In the genomic region with DNA sequence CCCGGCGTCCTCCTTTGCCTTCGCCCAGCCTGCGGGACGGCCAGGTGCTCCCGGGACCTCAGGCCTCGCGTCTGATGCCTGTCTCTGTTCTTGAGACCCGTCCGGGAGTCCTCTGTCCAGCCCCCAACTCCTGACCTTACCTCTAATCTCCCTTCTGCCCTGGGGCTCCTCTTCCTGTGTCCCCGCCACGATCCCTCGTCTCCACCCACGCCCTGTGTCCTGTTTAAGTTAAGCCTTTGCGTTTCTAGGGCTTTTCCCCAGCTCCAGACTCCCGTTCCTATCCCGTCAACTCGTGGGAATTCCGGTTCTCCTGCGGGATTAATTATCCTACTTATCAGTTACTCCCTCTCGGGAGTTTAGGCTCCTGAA, we compare ENCODE assay signal across 8 cellular contexts. TPM values are rescaled to one million over a fixed set of nuclear protein-coding genes. Genes with fewer than 3 reads are reported as not detected.
DNase-seq lines count a peak whose midpoint lies in the region; ATAC-seq and TF ChIP-seq lines count a peak whose summit lies in the region.

No MANE protein-coding gene starts in this region.

- H3K4me3 Mint-ChIP-seq in CD4-positive, alpha-beta memory T cell, result peak overlapping the region; percentile 91 to 100 (median 96)
- H3K4me3 Mint-ChIP-seq in natural killer cell treated with Interleukin-12 subunit alpha and Interleukin-12 subunit beta and Interleukin-15 and Interleukin-18, amount 100 ng/mL, for 72 hours, result peak overlapping the region; percentile 100

- H3K4me1 ChIP-seq in CD4-positive, alpha-beta memory T cell (ENCODE audit: insufficient read depth, low read length), result peaks cover 46% of the 10 kb centered on the region

- CTCF ChIA-PET in CD4-positive, alpha-beta memory T cell (lab: Charles Lee; ENCODE audit: partially characterized antibody), result interaction anchor here (1.1 to 1.5 kb wide), 2 partner anchors 14 to 28 kb away, joined by 3 to 4 read pairs; a partner anchor contains a TSS

- H3K27me3 Mint-ChIP-seq in CD4-positive, alpha-beta memory T cell, result peaks cover 0 to 3% of the 10 kb centered on the region in 2 donors
- no peaks in the 10 kb centered on the region for H3K27me3 Mint-ChIP-seq in natural killer cell treated with Interleukin-12 subunit alpha and Interleukin-12 subunit beta and Interleukin-15 and Interleukin-18, amount 100 ng/mL, for 72 hours

- H3K36me3 ChIP-seq in CD4-positive, alpha-beta memory T cell (ENCODE audit: insufficient read depth, low read length), result peaks cover 44% of the 10 kb centered on the region

- POLR2A ChIA-PET in CD4-positive, alpha-beta memory T cell (lab: Charles Lee; ENCODE audit: partially characterized antibody), result interaction anchor here (1.1 to 6.4 kb wide), 4 partner anchors 12 to 1205 kb away, joined by 3 to 142 read pairs (median 6); a partner anchor contains a TSS

- H3K27ac Mint-ChIP-seq in CD4-positive, alpha-beta memory T cell, result peak overlapping the region; percentile 96 to 100 (median 99)
- peak overlapping the region; percentile 96 to 97 for H3K27ac Mint-ChIP-seq in natural killer cell treated with Interleukin-12 subunit alpha and Interleukin-12 subunit beta and Interleukin-15 and Interleukin-18, amount 100 ng/mL, for 72 hours

- H3K9me3 Mint-ChIP-seq in CD4-positive, alpha-beta memory T cell, result peaks cover 0 to 9% (median 0%) of the 10 kb centered on the region in 8 donors
- no peaks in the 10 kb centered on the region for H3K9me3 Mint-ChIP-seq in natural killer cell treated with Interleukin-12 subunit alpha and Interleukin-12 subunit beta and Interleukin-15 and Interleukin-18, amount 100 ng/mL, for 72 hours

- H3K27me3 ChIP-seq in CD4-positive, alpha-beta memory T cell (ENCODE audit: insufficient read depth, low read length), result no peaks in the 10 kb centered on the region

- H3K4me1 Mint-ChIP-seq in CD4-positive, alpha-beta memory T cell, result peaks cover 25 to 69% (median 41%) of the 10 kb centered on the region in 4 donors
- H3K4me1 Mint-ChIP-seq in natural killer cell treated with Interleukin-12 subunit alpha and Interleukin-12 subunit beta and Interleukin-15 and Interleukin-18, amount 100 ng/mL, for 72 hours (ENCODE audit: low read depth in 2 of 2), result peaks cover 49 to 52% of the 10 kb centered on the region in 2 donors

- peak in 1 of 2 donors; percentile 3 for ATAC-seq in natural killer cell treated with Interleukin-12 subunit alpha and Interleukin-12 subunit beta and Interleukin-15 and Interleukin-18, amount 100 ng/mL, for 72 hours
- no peak for ATAC-seq in HG03354 (IDR thresholded peaks at IDR 0.05; ENCODE audit: poor library complexity, severe bottlenecking, unreplicated experiment)
- no peak for ATAC-seq in GM19397 (IDR thresholded peaks at IDR 0.05; ENCODE audit: unreplicated experiment)

- H3K36me3 Mint-ChIP-seq in CD4-positive, alpha-beta memory T cell, result peaks cover 31 to 71% of the 10 kb centered on the region in 2 donors
- peaks cover 27% of the 10 kb centered on the region for H3K36me3 Mint-ChIP-seq in natural killer cell treated with Interleukin-12 subunit alpha and Interleukin-12 subunit beta and Interleukin-15 and Interleukin-18, amount 100 ng/mL, for 72 hours

- no peak for TF ChIP-seq CTCF in coronary artery (IDR thresholded peaks at IDR 0.05)

- H3K27ac ChIP-seq in CD4-positive, alpha-beta memory T cell (ENCODE audit: low read depth, low read length), result peak overlapping the region; percentile 93
- peak overlapping the region; percentile 93 to 99 for H3K27ac ChIP-seq in coronary artery

- intact Hi-C loops in CD4-positive, alpha-beta memory T cell (cut with micrococcal nuclease), result loop anchor here (1.0 to 10.0 kb wide), 5 partner anchors 14 to 1205 kb away; a partner anchor contains a TSS

- H3K9me3 ChIP-seq in CD4-positive, alpha-beta memory T cell (ENCODE audit: control insufficient read depth in 1 of 2, low read length in 2 of 2), result no peaks in the 10 kb centered on the region

- H3K4me3 ChIP-seq in CD4-positive, alpha-beta memory T cell (ENCODE audit: low read length in 2 of 2), result peak overlapping the region; percentile 75 to 98
- peak overlapping the region; percentile 98 for H3K4me3 ChIP-seq in Jurkat, Clone E6-1 (ENCODE audit: low read length)
- H3K4me3 ChIP-seq in coronary artery, result peak overlapping the region; percentile 97

- DNase-seq in CD4-positive, alpha-beta memory T cell, result peak in 1 of 5 donors; percentile 53
- DNase-seq in Jurkat, Clone E6-1 (ENCODE audit: low read depth, low spot score), result no peak
- DNase-seq in coronary artery (ENCODE audit: low spot score), result peak; percentile 76
- no peak for DNase-seq in natural killer cell treated with Interleukin-12 subunit alpha and Interleukin-12 subunit beta and Interleukin-15 and Interleukin-18, amount 100 ng/mL, for 72 hours (ENCODE audit: low spot score)
- DNase-seq in NCI-H510A treated with DMSO at 0.1 percent for 48 hours (lab: John Stamatoyannopoulos, UW), result no peak
- no peak for DNase-seq in NCI-H1417 (lab: John Stamatoyannopoulos, UW)

RNA-seq across cellular contexts. Expression of a gene that starts 0.7 kb away (rescaled TPM):
- total RNA-seq in CD4-positive, alpha-beta memory T cell, result 100 to 1,000 TPM; 535 to 565 TPM
- polyA plus RNA-seq in CD4-positive, alpha-beta memory T cell, result 10 to 100 TPM in 1 of 2 donors, 1 to 10 TPM in 1; 3.1 to 11.3 TPM
- polyA plus RNA-seq in Jurkat, Clone E6-1 (2012; ENCODE audit: insufficient read depth, insufficient read length), result 78.5 TPM
- total RNA-seq in natural killer cell treated with Interleukin-12 subunit alpha and Interleukin-12 subunit beta and Interleukin-15 and Interleukin-18, amount 100 ng/mL, for 72 hours, result 100 to 1,000 TPM; 205 to 292 TPM

RNA-seq across cellular contexts. Expression of a gene that starts 13.9 kb away (rescaled TPM):
- total RNA-seq in CD4-positive, alpha-beta memory T cell, result 1 to 10 TPM; 7.2 to 7.3 TPM
- polyA plus RNA-seq in CD4-positive, alpha-beta memory T cell, result under 1 TPM in 1 of 2 donors, not detected in 1; 0.59 TPM
- 2.4 TPM for polyA plus RNA-seq in Jurkat, Clone E6-1 (2012; ENCODE audit: insufficient read depth, insufficient read length)
- 1 to 10 TPM; 6.0 to 9.9 TPM for total RNA-seq in natural killer cell treated with Interleukin-12 subunit alpha and Interleukin-12 subunit beta and Interleukin-15 and Interleukin-18, amount 100 ng/mL, for 72 hours

RNA-seq across cellular contexts. Expression of a gene that starts 23.4 kb away (rescaled TPM):
- total RNA-seq in CD4-positive, alpha-beta memory T cell, result not detected
- not detected for polyA plus RNA-seq in CD4-positive, alpha-beta memory T cell
- not detected for polyA plus RNA-seq in Jurkat, Clone E6-1 (2012; ENCODE audit: insufficient read depth, insufficient read length)
- total RNA-seq in natural killer cell treated with Interleukin-12 subunit alpha and Interleukin-12 subunit beta and Interleukin-15 and Interleukin-18, amount 100 ng/mL, for 72 hours, result not detected

RNA-seq across cellular contexts. Expression of a gene that starts 34.4 kb away (rescaled TPM):
- total RNA-seq in CD4-positive, alpha-beta memory T cell, result not detected
- polyA plus RNA-seq in CD4-positive, alpha-beta memory T cell, result under 1 TPM in 1 of 2 donors, not detected in 1; 0.29 TPM
- polyA plus RNA-seq in Jurkat, Clone E6-1 (2012; ENCODE audit: insufficient read depth, insufficient read length), result 1.1 TPM
- total RNA-seq in natural killer cell treated with Interleukin-12 subunit alpha and Interleukin-12 subunit beta and Interleukin-15 and Interleukin-18, amount 100 ng/mL, for 72 hours, result under 1 TPM; 0.31 to 0.73 TPM

RNA-seq across cellular contexts. Expression of a gene that starts 52.9 kb away (rescaled TPM):
- total RNA-seq in CD4-positive, alpha-beta memory T cell, result under 1 TPM; 0.81 to 0.97 TPM
- polyA plus RNA-seq in CD4-positive, alpha-beta memory T cell, result 10 to 100 TPM; 15.9 to 27.9 TPM
- polyA plus RNA-seq in Jurkat, Clone E6-1 (2012; ENCODE audit: insufficient read depth, insufficient read length), result not detected
- total RNA-seq in natural killer cell treated with Interleukin-12 subunit alpha and Interleukin-12 subunit beta and Interleukin-15 and Interleukin-18, amount 100 ng/mL, for 72 hours, result 10 to 100 TPM; 18.4 to 48.0 TPM
